Comparison of ENCODE assay signal across 32 cellular contexts in genomic region chr5:151885138-151885908, GRCh38. TPM values are rescaled to one million over a fixed set of nuclear protein-coding genes. Genes with fewer than 3 reads are reported as not detected.
"Had no signal": no experiment of that assay in that cellular context is flagged by ENCODE, and none has a peak within 500 bp of the region (broad histone marks: within the 10 kb centered on the region; RNA-seq: fewer than 3 reads in every experiment).

No MANE protein-coding gene starts in this region.

- FAIRE-seq: colon had no signal

- H3K27me3 ChIP-seq: adrenal gland, ascending aorta, breast epithelium, dorsolateral prefrontal cortex, esophagus squamous epithelium, gastrocnemius medialis, upper lobe of left lung had no signal

- H3K4me1 Mint-ChIP-seq: activated B cell treated with CpG ODN at 0.5 μM for 24 hours; activated CD4-positive, alpha-beta T cell treated with anti-CD3 and anti-CD28 coated beads for 36 hours; central memory CD8-positive, alpha-beta T cell had no signal

- H3K36me3 Mint-ChIP-seq: activated naive CD8-positive, alpha-beta T cell; memory B cell; natural killer cell treated with Interleukin-12 subunit alpha and Interleukin-12 subunit beta and Interleukin-15 and Interleukin-18, amount 100 ng/mL, for 72 hours had no signal

- H3K4me3 ChIP-seq: adrenal gland, ascending aorta, breast epithelium, dorsolateral prefrontal cortex, esophagus squamous epithelium, gastrocnemius medialis, thoracic aorta, upper lobe of left lung had no signal

- H3K27me3 Mint-ChIP-seq: activated B cell treated with CpG ODN at 0.5 μM for 24 hours; activated CD4-positive, alpha-beta T cell treated with anti-CD3 and anti-CD28 coated beads for 36 hours; activated naive CD8-positive, alpha-beta T cell; activated T-cell treated with anti-CD3 and anti-CD28 coated beads, Interleukin-2, amount 50 U/mL, for 24 hours had no signal

- H3K9me3 Mint-ChIP-seq: activated B cell treated with CpG ODN at 0.5 μM for 24 hours; activated T-cell treated with anti-CD3 and anti-CD28 coated beads, Interleukin-2, amount 50 U/mL, for 24 hours; activated T-helper 2 cell treated with anti-CD3 and anti-CD28 coated beads, Interferon-gamma antibody, Interleukin-2, Interleukin-4, amounts not matched to agents 10 μg/mL and 5 μg/mL and 100 μg/mL, durations not matched to agents 14 hours and 24 hours and 36 hours; central memory CD8-positive, alpha-beta T cell; effector memory CD8-positive, alpha-beta T cell; memory B cell; natural killer cell treated with Interleukin-12 subunit alpha and Interleukin-12 subunit beta and Interleukin-15 and Interleukin-18, amount 100 ng/mL, for 72 hours had no signal

- H3K4me3 Mint-ChIP-seq: activated B cell treated with CpG ODN at 0.5 μM for 24 hours; activated CD4-positive, alpha-beta T cell treated with anti-CD3 and anti-CD28 coated beads for 36 hours; activated naive CD8-positive, alpha-beta T cell; activated T-cell treated with anti-CD3 and anti-CD28 coated beads, Interleukin-2, amount 50 U/mL, for 24 hours; central memory CD8-positive, alpha-beta T cell; effector memory CD8-positive, alpha-beta T cell; memory B cell; natural killer cell treated with Interleukin-12 subunit alpha and Interleukin-12 subunit beta and Interleukin-15 and Interleukin-18, amount 100 ng/mL, for 72 hours had no signal

- H3K36me3 ChIP-seq: adrenal gland, ascending aorta, esophagus squamous epithelium, gastrocnemius medialis, thoracic aorta, upper lobe of left lung had no signal

- H3K4me1 ChIP-seq: adrenal gland, ascending aorta, breast epithelium, esophagus squamous epithelium, upper lobe of left lung had no signal

- H3K27ac ChIP-seq: adrenal gland, ascending aorta, breast epithelium, dorsolateral prefrontal cortex, esophagus squamous epithelium, gastrocnemius medialis, thoracic aorta, upper lobe of left lung had no signal

- ATAC-seq: activated CD4-positive, alpha-beta T cell treated with anti-CD3 and anti-CD28 coated beads for 36 hours; effector memory CD8-positive, alpha-beta T cell; gastrocnemius medialis; left cardiac atrium; natural killer cell treated with Interleukin-12 subunit alpha and Interleukin-12 subunit beta and Interleukin-15 and Interleukin-18, amount 100 ng/mL, for 72 hours had no signal

- H3K27ac Mint-ChIP-seq: activated B cell treated with CpG ODN at 0.5 μM for 24 hours; activated CD4-positive, alpha-beta T cell treated with anti-CD3 and anti-CD28 coated beads for 36 hours; activated naive CD8-positive, alpha-beta T cell; activated T-cell treated with anti-CD3 and anti-CD28 coated beads, Interleukin-2, amount 50 U/mL, for 24 hours; activated T-helper 2 cell treated with anti-CD3 and anti-CD28 coated beads, Interferon-gamma antibody, Interleukin-2, Interleukin-4, amounts not matched to agents 10 μg/mL and 5 μg/mL and 100 μg/mL, durations not matched to agents 14 hours and 24 hours and 36 hours; effector memory CD8-positive, alpha-beta T cell; memory B cell; natural killer cell treated with Interleukin-12 subunit alpha and Interleukin-12 subunit beta and Interleukin-15 and Interleukin-18, amount 100 ng/mL, for 72 hours; progenitor cell of endocrine pancreas had no signal

- H3K9me3 ChIP-seq: adrenal gland, ascending aorta, breast epithelium, esophagus squamous epithelium, gastrocnemius medialis, thoracic aorta, upper lobe of left lung had no signal

- DNase-seq: activated B cell treated with CpG ODN at 0.5 μM for 24 hours; activated CD4-positive, alpha-beta T cell treated with anti-CD3 and anti-CD28 coated beads for 36 hours; activated CD4-positive, alpha-beta T cell treated with anti-CD3 and anti-CD28 coated beads, Interleukin-2, amount 50 U/mL, for 4 hours; activated CD8-positive, alpha-beta memory T cell treated with anti-CD3 and anti-CD28 coated beads for 24 hours; activated CD8-positive, alpha-beta memory T cell treated with anti-CD3 and anti-CD28 coated beads, Interleukin-2, amount 50 U/mL, for 4 hours; activated naive CD4-positive, alpha-beta T cell; activated T-cell treated with anti-CD3 and anti-CD28 coated beads, Interleukin-2, amount 50 U/mL, for 24 hours; adrenal gland; dorsolateral prefrontal cortex; effector memory CD8-positive, alpha-beta T cell; esophagus squamous epithelium; gastrocnemius medialis; head of caudate nucleus; islet precursor cell; left cardiac atrium; retina; stimulated activated CD4-positive, alpha-beta T cell treated with anti-CD3 and anti-CD28 coated beads, Interleukin-4, amount 100 ng/mL, for 24 hours; stimulated activated naive CD4-positive, alpha-beta T cell treated with Interleukin-2 at 50 U/mL for 16 hours; T1000; upper lobe of left lung had no signal

RNA-seq across cellular contexts. Expression of gene GLRA1, which starts 39.3 kb away (rescaled TPM):
- total RNA-seq: activated B cell treated with CpG ODN at 0.5 μM for 24 hours; activated CD4-positive, alpha-beta T cell treated with anti-CD3 and anti-CD28 coated beads for 36 hours; activated T-helper 2 cell treated with anti-CD3 and anti-CD28 coated beads, Interferon-gamma antibody, Interleukin-2, Interleukin-4, amounts not matched to agents 10 μg/mL and 5 μg/mL and 100 μg/mL, durations not matched to agents 14 hours and 24 hours and 36 hours; ascending aorta; breast epithelium; esophagus squamous epithelium; gastrocnemius medialis; left cardiac atrium; lower leg skin; natural killer cell treated with Interleukin-12 subunit alpha and Interleukin-12 subunit beta and Interleukin-15 and Interleukin-18, amount 100 ng/mL, for 72 hours; osteocyte; progenitor cell of endocrine pancreas; thoracic aorta; upper lobe of left lung had no signal
